24 cellular contexts compared by ENCODE assay signal in the genomic region with DNA sequence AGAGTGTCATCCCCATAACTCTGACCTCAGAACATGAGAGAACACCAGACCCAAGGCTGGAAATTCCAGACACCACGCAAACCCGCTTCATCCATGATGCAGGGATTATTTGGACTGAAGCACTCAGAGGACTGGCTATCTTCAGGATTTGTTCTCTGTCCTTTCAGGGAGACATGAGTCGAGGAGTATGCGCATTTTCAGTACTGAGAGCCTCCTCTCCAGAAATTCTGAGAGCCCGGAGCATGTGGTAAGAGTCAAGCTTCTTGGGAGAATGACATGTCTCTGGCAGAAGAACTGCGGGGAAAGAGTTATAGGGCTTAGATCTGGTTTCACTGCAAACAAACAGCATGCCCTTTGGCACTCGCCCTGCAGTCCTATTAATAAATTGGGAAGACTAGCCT. TPM values are rescaled to one million over a fixed set of nuclear protein-coding genes. Genes with fewer than 3 reads are reported as not detected.
A peak's percentile ranks its signal among the peaks of the same experiment; 100 is the strongest.
DNase-seq lines count a peak whose midpoint lies in the region; ATAC-seq, FAIRE-seq and TF ChIP-seq lines count a peak whose summit lies in the region.
"Had no signal": no experiment of that assay in that cellular context is flagged by ENCODE, and none has a peak within 500 bp of the region (broad histone marks: within the 10 kb centered on the region; RNA-seq: fewer than 3 reads in every experiment).

No MANE protein-coding gene starts in this region.

- no peak overlapping the region for H3K4me3 ChIP-seq in K562
- no peak overlapping the region for H3K4me3 ChIP-seq in mesenchymal stem cell (ENCODE audit: insufficient read depth in 1 of 2, low read depth in 1 of 2, low read length in 2 of 2)
- no peak overlapping the region for H3K4me3 ChIP-seq in stomach
- H3K4me3 ChIP-seq in suprapubic skin = no peak overlapping the region
- H3K4me3 ChIP-seq: lower lobe of right lung, neural progenitor cell, thyroid gland had no signal

- H2BK12ac ChIP-seq in mesenchymal stem cell (ENCODE audit: low read length in 2 of 2) = no peak overlapping the region

- no peaks in the 10 kb centered on the region for H3K79me1 ChIP-seq in mesenchymal stem cell (replicated peaks; ENCODE audit: low read length, poor library complexity, severe bottlenecking)

- no peak overlapping the region for H3K18ac ChIP-seq in mesenchymal stem cell (ENCODE audit: low read depth in 1 of 2, low read length in 2 of 2)

- TF ChIP-seq EP300 in K562 (IDR thresholded peaks at IDR 0.05; ENCODE audit: low read length) = no peak
- TF ChIP-seq EP300 in stomach (IDR thresholded peaks at IDR 0.05) = peak; percentile 50
- no peak for TF ChIP-seq EP300 in suprapubic skin (IDR thresholded peaks at IDR 0.05)

- no peak overlapping the region for H2AK5ac ChIP-seq in mesenchymal stem cell (ENCODE audit: low read length, severe bottlenecking)

- H4K20me1 ChIP-seq in K562 (replicated peaks; ENCODE audit: control insufficient read depth, insufficient read depth, low read length) = no peaks in the 10 kb centered on the region

- TF ChIP-seq POLR2A in K562 (conservative IDR thresholded peaks at IDR 0.05) (no peak), stomach (IDR thresholded peaks at IDR 0.05) (no peak), suprapubic skin (IDR thresholded peaks at IDR 0.05) (no peak)

- no peaks in the 10 kb centered on the region for H3K27me3 Mint-ChIP-seq in activated T-cell treated with anti-CD3 and anti-CD28 coated beads, Interleukin-2, amount 50 U/mL, for 24 hours

- H3K27me3 ChIP-seq in K562 (ENCODE audit: control insufficient read depth in 2 of 2, insufficient read depth in 2 of 2, low read length in 2 of 2) (peaks cover 37 to 41% of the 10 kb centered on the region in 2 experiments), mesenchymal stem cell (ENCODE audit: control insufficient read depth in 1 of 2, insufficient read depth in 1 of 2, low read length in 2 of 2) (peaks cover 0 to 24% of the 10 kb centered on the region in 2 experiments), stomach (no peaks in the 10 kb centered on the region), suprapubic skin (no peaks in the 10 kb centered on the region)
- H3K27me3 ChIP-seq: neural progenitor cell, thyroid gland had no signal

- no peak overlapping the region for H2BK15ac ChIP-seq in mesenchymal stem cell (ENCODE audit: low read depth, poor library complexity, severe bottlenecking)

- no peak for TF ChIP-seq RAD21 in K562 (CRISPR knock-in tag; conservative IDR thresholded peaks at IDR 0.05 in 1 of 2, IDR thresholded peaks at IDR 0.05 in 1 of 2)

- peak; percentile 19 for FAIRE-seq in K562 (lab: Jason Lieb, UNC)
- FAIRE-seq: bronchial epithelial cell, frontal cortex, RCC 7860 had no signal

- H3K27ac ChIP-seq in K562 (ENCODE audit: extremely low read depth, low read depth, low read length) (no peak overlapping the region), mesenchymal stem cell (ENCODE audit: low read length, poor library complexity, severe bottlenecking) (no peak overlapping the region), stomach (peak overlapping the region in 4 of 5 donors; percentile 27 to 88 (median 40)), suprapubic skin (no peak overlapping the region)
- H3K27ac ChIP-seq: lower lobe of right lung, neural progenitor cell, thyroid gland had no signal

- no peak for DNase-seq in activated T-cell treated with anti-CD3 and anti-CD28 coated beads, Interleukin-2, amount 50 U/mL, for 24 hours
- no peak for DNase-seq in activated T-cell treated with anti-CD3 and anti-CD28 coated beads, Interleukin-2, amount 50 U/mL, for 48 hours
- DNase-seq in K562 (ENCODE audit: extremely low read depth in 1 of 4, low spot score in 3 of 4) (no peak), mesenchymal stem cell (peak; percentile 22), stomach (no peak), NCI-H510A (lab: John Stamatoyannopoulos, UW) (no peak), OCI-M1 (lab: John Stamatoyannopoulos, UW) (no peak), suprapubic skin (ENCODE audit: low spot score in 2 of 2) (no peak)
- DNase-seq: activated CD4-positive, CD25-positive, alpha-beta regulatory T cell; activated naive CD4-positive, alpha-beta T cell treated with anti-CD3 and anti-CD28 coated beads, Interleukin-2, amount 50 U/mL, for 16 hours; effector memory CD4-positive, alpha-beta T cell; GF-D8; H9; lower lobe of right lung; NCI-H2107; NCI-H82; retina; T-helper 1 cell; thyroid gland had no signal

- CTCF ChIA-PET in K562 (lab: Yijun Ruan, JAX; ENCODE audit: low intra/inter-chr PET ratio) = no interaction called here

- no peak for ATAC-seq in K562
- ATAC-seq: lower lobe of right lung had no signal

- peak overlapping the region; percentile 47 for H3K27ac Mint-ChIP-seq in activated T-cell treated with anti-CD3 and anti-CD28 coated beads, Interleukin-2, amount 50 U/mL, for 24 hours
- H3K27ac Mint-ChIP-seq: H9, neural progenitor cell had no signal

- intact Hi-C loops in K562 (cut with micrococcal nuclease) = loop anchor here (10.0 kb wide), 1 partner anchor 147 kb away; a partner anchor contains a TSS
- intact Hi-C loops in stomach (cut with DNase I; ENCODE audit: low total_unique reads) = no loop called here

- H4K91ac ChIP-seq in mesenchymal stem cell (ENCODE audit: low read length) = no peak overlapping the region

- WGBS in K562 (ENCODE audit: insufficient coverage, low coverage, missing lambda C conversion rate) = 0% methylated on average over 7 of the region's 7 CpGs
- WGBS in mesenchymal stem cell = 92% methylated on average over 6 of the region's 7 CpGs
- 58 to 79% (median 66%) methylated on average over 7 of the region's 7 CpGs for WGBS in stomach, 5 donors
- 49% methylated on average over 7 of the region's 7 CpGs for WGBS in suprapubic skin

- H3K9ac ChIP-seq in K562 (ENCODE audit: insufficient read depth in 1 of 2, low read depth in 2 of 2, low read length in 2 of 2) (no peak overlapping the region), mesenchymal stem cell (ENCODE audit: low read length) (no peak overlapping the region)
- H3K9ac ChIP-seq: neural progenitor cell had no signal

- no peaks in the 10 kb centered on the region for H3K79me2 ChIP-seq in K562 (ENCODE audit: control insufficient read depth, insufficient read depth, low read length)

- H2BK5ac ChIP-seq in mesenchymal stem cell (ENCODE audit: low read depth, low read length, poor library complexity, severe bottlenecking) = no peak overlapping the region

- H3K9me1 ChIP-seq in K562 (ENCODE audit: control insufficient read depth, insufficient read depth, low read length) = no peaks in the 10 kb centered on the region

- POLR2A ChIA-PET in K562 (lab: Yijun Ruan, JAX) = interaction anchor here (0.9 kb wide), 1 partner anchor 12 kb away, joined by 3 read pairs; no protein-coding TSS in a partner anchor

- H3K14ac ChIP-seq in mesenchymal stem cell (ENCODE audit: low read length in 2 of 2) = no peak overlapping the region

- H4K8ac ChIP-seq in mesenchymal stem cell (ENCODE audit: low read length) = no peak overlapping the region

- H3K23ac ChIP-seq in mesenchymal stem cell (ENCODE audit: low read length in 2 of 2) = no peak overlapping the region

- no peaks in the 10 kb centered on the region; a peak in 1 of 5 replicates for H3K4me1 ChIP-seq in K562 (replicated peaks in 1 of 2; ENCODE audit: control insufficient read depth in 2 of 2, insufficient read depth in 2 of 2, low read length in 2 of 2)
- peaks cover 3% of the 10 kb centered on the region for H3K4me1 ChIP-seq in mesenchymal stem cell (ENCODE audit: control insufficient read depth, insufficient read depth, low read depth, low read length)
- H3K4me1 ChIP-seq in stomach = peaks cover 6 to 27% (median 18%) of the 10 kb centered on the region in 4 donors
- peaks cover 22% of the 10 kb centered on the region for H3K4me1 ChIP-seq in suprapubic skin
- H3K4me1 ChIP-seq: neural progenitor cell had no signal

- H3K4me1 Mint-ChIP-seq in activated T-cell treated with anti-CD3 and anti-CD28 coated beads, Interleukin-2, amount 50 U/mL, for 24 hours (ENCODE audit: low read depth) = peaks cover 39% of the 10 kb centered on the region

- H3K4ac ChIP-seq in mesenchymal stem cell (ENCODE audit: low read depth in 1 of 2, low read length in 2 of 2) = no peak overlapping the region

- H3K36me3 ChIP-seq in K562 (ENCODE audit: control insufficient read depth, insufficient read depth, low read length) (no peaks in the 10 kb centered on the region), mesenchymal stem cell (ENCODE audit: control insufficient read depth in 1 of 2, insufficient read depth in 2 of 2, low read depth in 1 of 2, low read length in 2 of 2) (no peaks in the 10 kb centered on the region), stomach (peaks cover 0 to 3% (median 0%) of the 10 kb centered on the region in 4 donors), suprapubic skin (no peaks in the 10 kb centered on the region)
- H3K36me3 ChIP-seq: lower lobe of right lung, neural progenitor cell, thyroid gland had no signal

- BruUV-seq in K562 (replicated peaks; lab: Mats Ljungman, UMichigan) = no TSS peak

- no peak overlapping the region for H3K4me3 Mint-ChIP-seq in activated T-cell treated with anti-CD3 and anti-CD28 coated beads, Interleukin-2, amount 50 U/mL, for 24 hours
- H3K4me3 Mint-ChIP-seq: H9, neural progenitor cell had no signal

- no peaks in the 10 kb centered on the region for H3K9me3 Mint-ChIP-seq in activated T-cell treated with anti-CD3 and anti-CD28 coated beads, Interleukin-2, amount 50 U/mL, for 24 hours

- in situ Hi-C loops in K562 (cut with MboI) = no loop called here

- H3K4me2 ChIP-seq in K562 (ENCODE audit: insufficient read depth, low read length) (no peak overlapping the region), mesenchymal stem cell (ENCODE audit: low read length, poor library complexity, severe bottlenecking) (no peak overlapping the region)
- H3K4me2 ChIP-seq: neural progenitor cell had no signal

- no peak overlapping the region for H2BK120ac ChIP-seq in mesenchymal stem cell (ENCODE audit: low read depth, low read length)

- H3K36me3 Mint-ChIP-seq in activated T-cell treated with anti-CD3 and anti-CD28 coated beads, Interleukin-2, amount 50 U/mL, for 24 hours (ENCODE audit: low read depth) = peaks cover 82% of the 10 kb centered on the region
- H3K36me3 Mint-ChIP-seq: neural progenitor cell had no signal

- no peak overlapping the region for H2AFZ ChIP-seq in K562 (ENCODE audit: low read depth, low read length)
- H2AFZ ChIP-seq in mesenchymal stem cell (ENCODE audit: low read depth, low read length) = no peak overlapping the region
- H2AFZ ChIP-seq: neural progenitor cell had no signal

- H3K9me3 ChIP-seq in K562 (replicated peaks; ENCODE audit: control insufficient read depth, insufficient read depth, low read depth, low read length) (no peaks in the 10 kb centered on the region), mesenchymal stem cell (ENCODE audit: control insufficient read depth, low read length) (no peaks in the 10 kb centered on the region), stomach (no peaks in the 10 kb centered on the region), suprapubic skin (no peaks in the 10 kb centered on the region)
- H3K9me3 ChIP-seq: lower lobe of right lung, thyroid gland had no signal

- no peak for TF ChIP-seq CTCF in K562 (IDR thresholded peaks at IDR 0.05 in 2 of 3, conservative IDR thresholded peaks at IDR 0.05 in 1 of 3; ENCODE audit: insufficient read depth in 2 of 3, low read depth in 1 of 3, low read length in 3 of 3)
- TF ChIP-seq CTCF in stomach (IDR thresholded peaks at IDR 0.05) = no peak
- no peak for TF ChIP-seq CTCF in suprapubic skin (IDR thresholded peaks at IDR 0.05)

RNA-seq across cellular contexts. Expression of a gene that starts 6.9 kb away (rescaled TPM):
- total RNA-seq in K562 (2011; cell fraction: chromatin; rRNA removed; ENCODE audit: low replicate concordance) = not detected in 2 replicates
- not detected in 2 replicates for total RNA-seq in K562 (2011; cell fraction: nucleolus; rRNA removed)
- not detected in 2 replicates for total RNA-seq in K562 (2011; cell fraction: nucleoplasm; rRNA removed)
- total RNA-seq in K562 (2014; rRNA removed) (not detected in 2 replicates), K562 (2014; rRNA removed; fragmentation: Illumina TruSeq; extraction: Trizol) (not detected in 2 replicates), K562 (2015; rRNA removed; fragmentation: Illumina TruSeq; extraction: Trizol) (not detected in 2 replicates), K562 (2021) (not detected in 2 replicates), stomach (1 to 10 TPM in 2 of 5 donors, under 1 TPM in 2, not detected in 1; 0.45 to 2.8 (median 1.1) TPM), suprapubic skin (under 1 TPM in 3 of 4 donors, not detected in 1; 0.25 to 0.97 (median 0.45) TPM)
- polyA plus RNA-seq in K562 (2011; rRNA removed) (not detected in 2 replicates), K562 (2014; fragmentation: Illumina TruSeq; extraction: Trizol) (not detected in 2 replicates), K562 (2014; fragmentation: Nextera tagmentation; extraction: Ambion mirVana) (not detected), K562 (2014; rRNA removed) (not detected in 2 replicates), stomach (under 1 TPM in 2 of 3 donors, not detected in 1; 0.06 to 0.20 TPM)
- not detected in 2 replicates for polyA plus RNA-seq in K562 (2011; cell fraction: cytosol; rRNA removed)
- not detected in 2 replicates for polyA plus RNA-seq in K562 (2011; cell fraction: nucleus; rRNA removed)
- polyA plus RNA-seq in K562 (2012) = not detected in 2 replicates
- not detected in 2 replicates for polyA minus RNA-seq in K562 (2011; rRNA and poly(A)+ RNA removed)
- polyA minus RNA-seq in K562 (2011; cell fraction: cytosol; rRNA and poly(A)+ RNA removed) = not detected in 2 replicates
- polyA minus RNA-seq in K562 (2011; cell fraction: nucleus; rRNA and poly(A)+ RNA removed) = not detected in 2 replicates
- polyA plus RNA-seq in mesenchymal stem cell (2013, experiment 1 of 2) = not detected
- 0.01 TPM for polyA plus RNA-seq in mesenchymal stem cell (2013, experiment 2 of 2)
- total RNA-seq: A172, bronchial epithelial cell, frontal cortex, H9 had no signal

RNA-seq across cellular contexts. Expression of a gene that starts 23.5 kb away (rescaled TPM):
- total RNA-seq in K562 (2011; cell fraction: chromatin; rRNA removed; ENCODE audit: low replicate concordance) = 46.0 and 78.8 TPM in 2 replicates
- total RNA-seq in K562 (2011; cell fraction: nucleolus; rRNA removed) = 18.3 and 20.5 TPM in 2 replicates
- 44.7 and 57.6 TPM in 2 replicates for total RNA-seq in K562 (2011; cell fraction: nucleoplasm; rRNA removed)
- total RNA-seq in K562 (2014; rRNA removed) = 5.0 and 8.9 TPM in 2 replicates
- 12.8 and 18.2 TPM in 2 replicates for total RNA-seq in K562 (2014; rRNA removed; fragmentation: Illumina TruSeq; extraction: Trizol)
- total RNA-seq in K562 (2015; rRNA removed; fragmentation: Illumina TruSeq; extraction: Trizol) = 12.5 and 13.2 TPM in 2 replicates
- 16.1 and 16.6 TPM in 2 replicates for total RNA-seq in K562 (2021)
- 5.9 and 6.9 TPM in 2 replicates for polyA plus RNA-seq in K562 (2011; rRNA removed)
- 2.5 and 4.5 TPM in 2 replicates for polyA plus RNA-seq in K562 (2011; cell fraction: cytosol; rRNA removed)
- 21.1 and 29.6 TPM in 2 replicates for polyA plus RNA-seq in K562 (2011; cell fraction: nucleus; rRNA removed)
- polyA plus RNA-seq in K562 (2012) = 2.3 and 3.1 TPM in 2 replicates
- 3.6 and 4.0 TPM in 2 replicates for polyA plus RNA-seq in K562 (2014; fragmentation: Illumina TruSeq; extraction: Trizol)
- polyA plus RNA-seq in K562 (2014; fragmentation: Nextera tagmentation; extraction: Ambion mirVana) = under 1 TPM; 0.21 to 0.96 TPM
- polyA plus RNA-seq in K562 (2014; rRNA removed) = 2.5 and 3.1 TPM in 2 replicates
- polyA minus RNA-seq in K562 (2011; rRNA and poly(A)+ RNA removed) = 21.8 and 28.1 TPM in 2 replicates
- polyA minus RNA-seq in K562 (2011; cell fraction: cytosol; rRNA and poly(A)+ RNA removed) = 8.1 and 15.2 TPM in 2 replicates
- 21.9 and 43.3 TPM in 2 replicates for polyA minus RNA-seq in K562 (2011; cell fraction: nucleus; rRNA and poly(A)+ RNA removed)
- polyA plus RNA-seq in mesenchymal stem cell (2013, experiment 1 of 2) = 18.9 TPM
- polyA plus RNA-seq in mesenchymal stem cell (2013, experiment 2 of 2) = 18.6 TPM
- 10 to 100 TPM; 12.5 to 38.6 (median 22.2) TPM for total RNA-seq in stomach
- polyA plus RNA-seq in stomach = under 1 TPM; 0.13 to 0.93 (median 0.15) TPM
- 10 to 100 TPM; 19.2 to 76.7 (median 30.3) TPM for total RNA-seq in suprapubic skin

RNA-seq across cellular contexts. Expression of a gene that starts 23.5 kb away (rescaled TPM):
- 147 and 331 TPM in 2 replicates for total RNA-seq in K562 (2011; cell fraction: chromatin; rRNA removed; ENCODE audit: low replicate concordance)
- total RNA-seq in K562 (2011; cell fraction: nucleolus; rRNA removed) = 125 and 159 TPM in 2 replicates
- 177 and 284 TPM in 2 replicates for total RNA-seq in K562 (2011; cell fraction: nucleoplasm; rRNA removed)
- total RNA-seq in K562 (2014; rRNA removed) (72.2 and 87.8 TPM in 2 replicates), K562 (2014; rRNA removed; fragmentation: Illumina TruSeq; extraction: Trizol) (119 and 126 TPM in 2 replicates), K562 (2015; rRNA removed; fragmentation: Illumina TruSeq; extraction: Trizol) (103 and 109 TPM in 2 replicates), K562 (2021) (91.8 and 102 TPM in 2 replicates), stomach (100 to 1,000 TPM in 2 of 5 donors, 10 to 100 TPM in 3; 56.2 to 160 (median 84.0) TPM), suprapubic skin (100 to 1,000 TPM in 3 of 4 donors, 10 to 100 TPM in 1; 99.8 to 153 (median 110) TPM)
- polyA plus RNA-seq in K562 (2011; rRNA removed) (137 and 154 TPM in 2 replicates), K562 (2014; fragmentation: Illumina TruSeq; extraction: Trizol) (103 and 125 TPM in 2 replicates), K562 (2014; fragmentation: Nextera tagmentation; extraction: Ambion mirVana) (10 to 100 TPM; 34.2 to 53.8 TPM), K562 (2014; rRNA removed) (91.6 and 99.5 TPM in 2 replicates), stomach (10 to 100 TPM; 25.0 to 39.2 (median 25.8) TPM)
- 51.4 and 88.4 TPM in 2 replicates for polyA plus RNA-seq in K562 (2011; cell fraction: cytosol; rRNA removed)
- polyA plus RNA-seq in K562 (2011; cell fraction: nucleus; rRNA removed) = 247 and 349 TPM in 2 replicates
- polyA plus RNA-seq in K562 (2012) = 60.3 and 89.4 TPM in 2 replicates
- 170 and 175 TPM in 2 replicates for polyA minus RNA-seq in K562 (2011; rRNA and poly(A)+ RNA removed)
- 53.3 and 59.3 TPM in 2 replicates for polyA minus RNA-seq in K562 (2011; cell fraction: cytosol; rRNA and poly(A)+ RNA removed)
- 96.0 and 220 TPM in 2 replicates for polyA minus RNA-seq in K562 (2011; cell fraction: nucleus; rRNA and poly(A)+ RNA removed)
- 47.8 TPM for polyA plus RNA-seq in mesenchymal stem cell (2013, experiment 1 of 2)
- 44.7 TPM for polyA plus RNA-seq in mesenchymal stem cell (2013, experiment 2 of 2)

Comparison
In these comparisons a context has a peak if more than half of its experiments do, and no peak if none do; other contexts are left out.
1. H3K27ac ChIP-seq: peak in stomach (4 of 5); none in K562 (single experiment), mesenchymal stem cell (single experiment) and suprapubic skin (single experiment).